Comparison of ENCODE assay signal across 14 cellular contexts in genomic region chr7:56175784-56176183, GRCh38. TPM values are rescaled to one million over a fixed set of nuclear protein-coding genes. Genes with fewer than 3 reads are reported as not detected.
DNase-seq lines count a peak whose midpoint lies in the region; ATAC-seq and TF ChIP-seq lines count a peak whose summit lies in the region.
"Had no signal": no experiment of that assay in that cellular context is flagged by ENCODE, and none has a peak within 500 bp of the region (broad histone marks: within the 10 kb centered on the region; RNA-seq: fewer than 3 reads in every experiment).

No MANE protein-coding gene starts in this region.

- no peaks in the 10 kb centered on the region for H3K36me3 ChIP-seq in NT2/D1 (ENCODE audit: insufficient read depth, insufficient read length, low read length)
- no peaks in the 10 kb centered on the region for H3K36me3 ChIP-seq in ovary
- no peaks in the 10 kb centered on the region for H3K36me3 ChIP-seq in transverse colon
- H3K36me3 ChIP-seq: brain microvascular endothelial cell had no signal

- H3K36me3 Mint-ChIP-seq in T-helper 17 cell (ENCODE audit: low read depth): no peaks in the 10 kb centered on the region
- H3K36me3 Mint-ChIP-seq: memory B cell had no signal

- TF ChIP-seq POLR2A in ovary (IDR thresholded peaks at IDR 0.05) (no peak), transverse colon (IDR thresholded peaks at IDR 0.05) (no peak)

- peaks cover 30% of the 10 kb centered on the region for H3K27me3 Mint-ChIP-seq in T-helper 17 cell
- H3K27me3 Mint-ChIP-seq: activated CD4-positive, alpha-beta T cell treated with anti-CD3 and anti-CD28 coated beads, Interleukin-2, amount 10 ng/mL, durations not matched to agents 24 days and 14 days; activated naive CD4-positive, alpha-beta T cell treated with anti-CD3 and anti-CD28 coated beads, Interleukin-2, amount 10 ng/mL, durations not matched to agents 7 days and 5 days had no signal

- peak overlapping the region; percentile 55 for H3K4me3 ChIP-seq in NT2/D1 (ENCODE audit: insufficient read length, low read depth)
- H3K4me3 ChIP-seq in dorsolateral prefrontal cortex: peak overlapping the region in 55 of 59 donors; percentile 9 to 65 (median 50)
- peak overlapping the region; percentile 34 for H3K4me3 ChIP-seq in ovary
- H3K4me3 ChIP-seq in transverse colon: peak overlapping the region in 3 of 4 donors; percentile 34 to 51 (median 35)

- no peak overlapping the region for H3K27ac Mint-ChIP-seq in T-helper 17 cell
- H3K27ac Mint-ChIP-seq: activated CD4-positive, alpha-beta T cell treated with anti-CD3 and anti-CD28 coated beads, Interleukin-2, amount 10 ng/mL, durations not matched to agents 24 days and 14 days; activated naive CD4-positive, alpha-beta T cell treated with anti-CD3 and anti-CD28 coated beads, Interleukin-2, amount 10 ng/mL, durations not matched to agents 7 days and 5 days; memory B cell had no signal

- ATAC-seq in T-helper 17 cell (no peak), GM21576 (IDR thresholded peaks at IDR 0.05; ENCODE audit: unreplicated experiment) (no peak)

- in situ Hi-C loops in transverse colon (cut with MboI; ENCODE audit: low pct_ligation_motif_present in 1 of 4, low pct_unique_long_range_greater_than_20kb in 1 of 4, low sequenced_read_pairs in 3 of 4): no loop called here

- intact Hi-C loops in dorsolateral prefrontal cortex (cut with DNase I) (no loop called here), ovary (cut with DNase I) (no loop called here), transverse colon (cut with DNase I; ENCODE audit: low total_unique reads) (no loop called here)

- no peak overlapping the region for H3K4me3 Mint-ChIP-seq in T-helper 17 cell
- H3K4me3 Mint-ChIP-seq: activated CD4-positive, alpha-beta T cell treated with anti-CD3 and anti-CD28 coated beads, Interleukin-2, amount 10 ng/mL, durations not matched to agents 24 days and 14 days; activated naive CD4-positive, alpha-beta T cell treated with anti-CD3 and anti-CD28 coated beads, Interleukin-2, amount 10 ng/mL, durations not matched to agents 7 days and 5 days; memory B cell had no signal

- no peaks in the 10 kb centered on the region for H3K4me1 Mint-ChIP-seq in T-helper 17 cell
- H3K4me1 Mint-ChIP-seq: activated CD4-positive, alpha-beta T cell treated with anti-CD3 and anti-CD28 coated beads, Interleukin-2, amount 10 ng/mL, durations not matched to agents 24 days and 14 days; activated naive CD4-positive, alpha-beta T cell treated with anti-CD3 and anti-CD28 coated beads, Interleukin-2, amount 10 ng/mL, durations not matched to agents 7 days and 5 days; memory B cell had no signal

- H3K27me3 ChIP-seq in NT2/D1 (ENCODE audit: insufficient read depth, insufficient read length) (peaks cover 98% of the 10 kb centered on the region), dorsolateral prefrontal cortex (peaks cover 0 to 57% (median 16%) of the 10 kb centered on the region in 45 donors), ovary (no peaks in the 10 kb centered on the region), transverse colon (no peaks in the 10 kb centered on the region)
- H3K27me3 ChIP-seq: brain microvascular endothelial cell had no signal

- H3K9me3 ChIP-seq in NT2/D1 (ENCODE audit: insufficient read depth, low read length) (no peaks in the 10 kb centered on the region), ovary (no peaks in the 10 kb centered on the region), transverse colon (no peaks in the 10 kb centered on the region), T-helper 17 cell (ENCODE audit: control insufficient read depth, low read length, poor library complexity, severe bottlenecking) (no peaks in the 10 kb centered on the region)

- TF ChIP-seq EP300 in ovary (IDR thresholded peaks at IDR 0.05) (no peak), transverse colon (IDR thresholded peaks at IDR 0.05; ENCODE audit: low read depth) (no peak)

- DNase-seq in NT2/D1 (ENCODE audit: low read depth, low spot score): no peak
- no peak for DNase-seq in dorsolateral prefrontal cortex
- DNase-seq in ovary: no peak
- DNase-seq in transverse colon: no peak
- DNase-seq in NCI-H2196 treated with DMSO at 0.1 percent for 48 hours (lab: John Stamatoyannopoulos, UW; ENCODE audit: unreplicated experiment): no peak
- no peak for DNase-seq in T-helper 17 cell
- DNase-seq: activated CD4-positive, alpha-beta T cell treated with anti-CD3 and anti-CD28 coated beads, Interleukin-2, amount 10 ng/mL, durations not matched to agents 24 days and 14 days; activated naive CD4-positive, alpha-beta T cell treated with anti-CD3 and anti-CD28 coated beads, Interleukin-2, amount 10 ng/mL, durations not matched to agents 7 days and 5 days; brain microvascular endothelial cell; stimulated activated CD4-positive, alpha-beta T cell treated with anti-CD3 and anti-CD28 coated beads, Interleukin-4, amount 100 ng/mL, for 24 hours; T1000 had no signal

- H3K4me1 ChIP-seq in NT2/D1 (ENCODE audit: insufficient read depth, insufficient read length): no peaks in the 10 kb centered on the region
- no peaks in the 10 kb centered on the region for H3K4me1 ChIP-seq in ovary (ENCODE audit: insufficient read depth)
- no peaks in the 10 kb centered on the region for H3K4me1 ChIP-seq in transverse colon

- 27 to 50% (median 28%) methylated on average over 14 of the region's 14 CpGs for WGBS in ovary, 3 donors
- WGBS in transverse colon (ENCODE audit: low coverage in 1 of 2), 2 donors: 79% methylated on average over 14 of the region's 14 CpGs; no CpG with 5 or more reads in 1 of the 2 donors

- H3K27ac ChIP-seq in dorsolateral prefrontal cortex (no peak overlapping the region), ovary (no peak overlapping the region), transverse colon (no peak overlapping the region)
- H3K27ac ChIP-seq: brain microvascular endothelial cell had no signal

- no peak for TF ChIP-seq CTCF in dorsolateral prefrontal cortex (IDR thresholded peaks at IDR 0.05 in 54 of 56, conservative IDR thresholded peaks at IDR 0.05 in 2 of 56; ENCODE audit: low read depth in 1 of 56, partially characterized antibody in 56 of 56)
- no peak for TF ChIP-seq CTCF in ovary (IDR thresholded peaks at IDR 0.05)
- no peak for TF ChIP-seq CTCF in transverse colon (IDR thresholded peaks at IDR 0.05)

- H3K9ac ChIP-seq in NT2/D1 (ENCODE audit: insufficient read length, low read depth): no peak overlapping the region

RNA-seq across cellular contexts. Expression of gene NUPR2, which starts 59.6 kb away (rescaled TPM):
- total RNA-seq in dorsolateral prefrontal cortex (1 to 10 TPM in 65 of 120 experiments, under 1 TPM in 9, not detected in 46; 0.87 to 6.7 (median 1.5) TPM), ovary (1 to 10 TPM in 1 of 7 donors, not detected in 6; 7.1 TPM), transverse colon (1 to 10 TPM in 2 of 4 donors, not detected in 2; 2.0 to 2.4 TPM), T-helper 17 cell (not detected)
- not detected for polyA plus RNA-seq in ovary
- total RNA-seq: activated CD4-positive, alpha-beta T cell treated with anti-CD3 and anti-CD28 coated beads, Interleukin-2, amount 10 ng/mL, durations not matched to agents 24 days and 14 days had no signal
- polyA plus RNA-seq: neural cell had no signal
